In the genomic region with DNA sequence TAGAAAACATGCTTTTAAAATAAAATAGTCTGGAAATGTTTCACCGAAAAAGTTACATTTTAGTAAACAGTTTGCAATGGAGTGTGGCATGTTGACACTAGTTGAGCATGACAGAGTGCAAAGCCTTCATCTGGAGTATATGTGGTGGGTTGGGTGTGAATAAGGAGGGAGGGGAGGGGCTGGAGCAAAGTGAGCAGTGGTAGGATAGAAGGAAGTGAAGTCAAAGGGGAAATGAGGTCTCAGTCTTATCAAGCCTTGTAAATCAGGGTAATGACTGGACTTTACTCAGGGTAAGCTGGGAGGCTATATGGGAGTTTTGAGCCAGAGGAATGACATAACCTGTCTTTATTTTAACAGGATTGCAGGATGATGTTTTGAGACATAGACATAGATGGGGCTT, we compare ENCODE assay signal across 19 cellular contexts.
"Had no signal": no experiment of that assay in that cellular context is flagged by ENCODE, and none has a peak within 500 bp of the region (broad histone marks: within the 10 kb centered on the region; RNA-seq: fewer than 3 reads in every experiment).

No MANE protein-coding gene starts in this region.

- H3K36me3 ChIP-seq: breast epithelium, left ventricle myocardium inferior, pancreas had no signal

- H3K4me3 ChIP-seq: breast epithelium, left ventricle myocardium inferior, pancreas had no signal

- H3K4me1 ChIP-seq: breast epithelium, left ventricle myocardium inferior, pancreas had no signal

- H3K27me3 ChIP-seq: breast epithelium, pancreas had no signal

- FAIRE-seq: pancreas had no signal

- H3K27ac ChIP-seq: breast epithelium, left ventricle myocardium inferior, pancreas had no signal

- DNase-seq: activated B cell treated with CpG ODN at 0.5 μM for 24 hours; activated CD4-positive, alpha-beta memory T cell treated with anti-CD3 and anti-CD28 coated beads for 36 hours; activated CD4-positive, alpha-beta T cell treated with anti-CD3 and anti-CD28 coated beads for 48 hours; activated naive CD4-positive, alpha-beta T cell treated with anti-CD3 and anti-CD28 coated beads for 36 hours; activated naive CD8-positive, alpha-beta T cell treated with anti-CD3 and anti-CD28 coated beads, Interleukin-2, amount 10 ng/mL, durations not matched to agents 7 days and 5 days; activated T-cell treated with anti-CD3 and anti-CD28 coated beads, Interleukin-2, amount 50 U/mL, for 48 hours; amniotic stem cell; cerebellar nuclear complex; effector CD4-positive, alpha-beta T cell; foreskin melanocyte; immature natural killer cell; left ventricle myocardium inferior; pancreas; right cardiac atrium; stimulated activated CD4-positive, alpha-beta T cell treated with anti-CD3 and anti-CD28 coated beads, Interleukin-12 subunit alpha, Interleukin-12 subunit beta, amount 100 ng/mL, for 4 hours; stimulated activated CD4-positive, alpha-beta T cell treated with anti-CD3 and anti-CD28 coated beads, Interleukin-4, amount 100 ng/mL, for 4 hours; stimulated activated naive CD8-positive, alpha-beta T cell treated with anti-CD3 and anti-CD28 coated beads, Interleukin-15, Interleukin-2, amounts not matched to agents 100 U/mL and 50 U/mL, for 24 hours; T-helper 1 cell had no signal

- H3K9me3 ChIP-seq: breast epithelium, left ventricle myocardium inferior, pancreas had no signal
